In the genomic region with DNA sequence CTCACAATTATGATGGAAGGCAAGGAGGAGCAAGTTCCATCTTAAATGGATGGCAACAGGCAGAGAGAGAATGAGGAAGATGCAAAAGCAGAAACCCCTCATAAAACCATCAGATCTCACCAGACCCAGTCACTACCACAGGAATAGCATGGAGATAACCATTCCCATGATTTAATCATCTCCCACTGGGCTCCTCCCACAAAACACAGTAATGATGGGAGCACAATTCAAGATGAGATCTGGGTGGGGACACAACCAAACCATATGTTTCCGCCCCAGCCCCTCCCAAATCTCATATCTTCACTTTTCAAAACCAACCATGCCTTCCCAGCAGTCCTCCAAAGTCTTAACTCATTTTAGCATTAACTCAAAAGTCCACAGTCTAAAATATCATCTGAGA, we compare ENCODE assay signal across 3 cellular contexts.
"Had no signal": no experiment of that assay in that cellular context is flagged by ENCODE, and none has a peak within 500 bp of the region (broad histone marks: within the 10 kb centered on the region; RNA-seq: fewer than 3 reads in every experiment).

No MANE protein-coding gene starts in this region.

- DNase-seq: GDM1, GF-D8 had no signal

- ATAC-seq: GM12878 had no signal
